25 cellular contexts compared by ENCODE assay signal in the genomic region with DNA sequence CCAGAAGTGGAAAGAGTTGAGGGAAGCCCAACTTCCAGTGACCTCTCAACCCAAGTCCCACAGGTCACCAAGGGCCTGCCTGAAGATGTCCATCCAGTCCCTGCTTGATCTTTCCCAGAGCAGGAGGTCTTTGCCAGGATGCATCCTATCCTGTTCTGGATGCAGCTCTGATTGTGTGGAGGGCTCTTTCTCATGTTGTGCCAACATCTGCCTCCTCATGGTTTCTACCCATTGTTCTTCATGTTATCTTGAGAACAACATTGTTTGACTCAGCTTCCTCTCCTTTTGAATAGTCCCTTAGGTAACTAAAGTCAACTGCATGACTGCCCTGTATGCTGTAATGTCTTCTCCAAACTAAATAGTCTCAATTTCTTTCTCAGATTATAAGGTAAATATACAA.
A peak's percentile ranks its signal among the peaks of the same experiment; 100 is the strongest.
DNase-seq lines count a peak whose midpoint lies in the region; ATAC-seq, FAIRE-seq and TF ChIP-seq lines count a peak whose summit lies in the region.
"Had no signal": no experiment of that assay in that cellular context is flagged by ENCODE, and none has a peak within 500 bp of the region (broad histone marks: within the 10 kb centered on the region; RNA-seq: fewer than 3 reads in every experiment).

No MANE protein-coding gene starts in this region.

- TF ChIP-seq POLR2A in H54 (IDR thresholded peaks at IDR 0.05; ENCODE audit: low read depth, low read length), result no peak

- TF ChIP-seq CTCF in fibroblast of pulmonary artery (IDR thresholded peaks at IDR 0.05; ENCODE audit: low read length, missing control alignments), result no peak

- H3K4me1 ChIP-seq in muscle layer of colon (ENCODE audit: insufficient read depth, low read length) (peaks cover 26% of the 10 kb centered on the region), aorta (ENCODE audit: control insufficient read depth in 1 of 2, insufficient read depth in 2 of 2, low read length in 2 of 2) (peaks cover 0 to 3% of the 10 kb centered on the region in 2 donors)
- H3K4me1 ChIP-seq: BE2C had no signal

- H3K9ac ChIP-seq in muscle layer of colon (ENCODE audit: low read length), result no peak overlapping the region

- peak; percentile 10 to 35 for ATAC-seq in left cardiac atrium
- no peak for ATAC-seq in Right ventricle myocardium inferior
- ATAC-seq in aorta (ENCODE audit: low FRiP score), result peak; percentile 42
- no peak for ATAC-seq in HG03521 (IDR thresholded peaks at IDR 0.05; ENCODE audit: unreplicated experiment)
- no peak for ATAC-seq in GM18867 (IDR thresholded peaks at IDR 0.05; ENCODE audit: unreplicated experiment)
- ATAC-seq: activated CD8-positive, alpha-beta memory T cell treated with anti-CD3 and anti-CD28 coated beads, Interleukin-2, amount 10 ng/mL, durations not matched to agents 7 days and 5 days; HCT116; natural killer cell treated with Interleukin-12 subunit alpha and Interleukin-12 subunit beta and Interleukin-15 and Interleukin-18, amount 100 ng/mL, for 72 hours; WTC11 had no signal

- no peak overlapping the region for H3K4me3 ChIP-seq in fibroblast of pulmonary artery (replicated peaks; ENCODE audit: low read depth, low read length)
- no peak overlapping the region for H3K4me3 ChIP-seq in muscle layer of colon (ENCODE audit: low read depth in 1 of 2, low read length in 2 of 2)
- no peak overlapping the region for H3K4me3 ChIP-seq in aorta (ENCODE audit: low read length in 2 of 2)
- H3K4me3 ChIP-seq: ovary had no signal

- H3K27ac ChIP-seq in muscle layer of colon (ENCODE audit: low read depth, low read length), result peak overlapping the region; percentile 24
- H3K27ac ChIP-seq in aorta (ENCODE audit: low read depth in 1 of 2, low read length in 2 of 2), result no peak overlapping the region
- H3K27ac ChIP-seq: epithelial cell of prostate, ovary had no signal

- H3K36me3 ChIP-seq in muscle layer of colon (ENCODE audit: insufficient read depth, low read length) (no peaks in the 10 kb centered on the region), aorta (ENCODE audit: control insufficient read depth in 1 of 2, insufficient read depth in 2 of 2, low read length in 1 of 2) (no peaks in the 10 kb centered on the region)
- H3K36me3 ChIP-seq: BE2C, ovary had no signal

- DNase-seq in left cardiac atrium (peak; percentile 24), Right ventricle myocardium inferior (ENCODE audit: missing footprints) (no peak), fibroblast of pulmonary artery (ENCODE audit: low read depth) (peak; percentile 77), aorta (no peak), H54 (ENCODE audit: insufficient read length, low spot score) (no peak)
- DNase-seq: activated CD4-positive, alpha-beta T cell treated with anti-CD3 and anti-CD28 coated beads, Interleukin-2, amount 50 U/mL, for 1 hour; activated CD8-positive, alpha-beta memory T cell treated with anti-CD3 and anti-CD28 coated beads, Interleukin-2, amount 10 ng/mL, durations not matched to agents 7 days and 5 days; activated naive CD4-positive, alpha-beta T cell treated with anti-CD3 and anti-CD28 coated beads, Interleukin-2, amount 50 U/mL, for 16 hours; BE2C; central memory CD4-positive, alpha-beta T cell; kidney; NCI-H1417 treated with DMSO at 0.1 percent for 48 hours; NCI-H2081 treated with DMSO at 0.1 percent for 48 hours; NCI-H82; ovary; SHP77 had no signal

- no peak for FAIRE-seq in H54 (lab: Jason Lieb, UNC)
- FAIRE-seq: A204.1, G401.6, kidney had no signal

- no peaks in the 10 kb centered on the region for H3K9me3 ChIP-seq in muscle layer of colon (ENCODE audit: low read length)
- H3K9me3 ChIP-seq in aorta (ENCODE audit: control insufficient read depth, low read length), result no peaks in the 10 kb centered on the region
- H3K9me3 ChIP-seq: BE2C, ovary had no signal

- intact Hi-C loops in left cardiac atrium (cut with DNase I) (no loop called here), Right ventricle myocardium inferior (cut with DNase I) (no loop called here), aorta (cut with DNase I) (loop anchor here in 1 of 2 donors (10.0 kb wide), 1 partner anchor 212 kb away; a partner anchor contains a TSS)

- H3K27me3 ChIP-seq in muscle layer of colon (ENCODE audit: control insufficient read depth in 1 of 2, insufficient read depth in 2 of 2, low read length in 2 of 2), result no peaks in the 10 kb centered on the region
- no peaks in the 10 kb centered on the region for H3K27me3 ChIP-seq in aorta (ENCODE audit: control insufficient read depth in 1 of 2, insufficient read depth in 2 of 2, low read length in 1 of 2)
- H3K27me3 ChIP-seq: BE2C, ovary had no signal

Comparison
In these comparisons a context has a peak if more than half of its experiments do, and no peak if none do; other contexts are left out.
1. ATAC-seq: peak in left cardiac atrium (2 of 2) and aorta (single experiment); none in Right ventricle myocardium inferior (single experiment), HG03521 (single experiment) and GM18867 (single experiment).
2. DNase-seq: peak in left cardiac atrium (single experiment) and fibroblast of pulmonary artery (single experiment); none in Right ventricle myocardium inferior (single experiment), aorta (0 of 2) and H54 (single experiment).